Comparison of ENCODE assay signal across 1 cellular context in genomic region chr16:10616395-10616743, GRCh38.
TF ChIP-seq lines count a peak whose summit lies in the region.

No MANE protein-coding gene starts in this region.

TF ChIP-seq in IMR-90, 13 proteins besides CTCF, POLR2A, EP300 and RAD21 (continued from another document):
- TF ChIP-seq, protein P1, sequence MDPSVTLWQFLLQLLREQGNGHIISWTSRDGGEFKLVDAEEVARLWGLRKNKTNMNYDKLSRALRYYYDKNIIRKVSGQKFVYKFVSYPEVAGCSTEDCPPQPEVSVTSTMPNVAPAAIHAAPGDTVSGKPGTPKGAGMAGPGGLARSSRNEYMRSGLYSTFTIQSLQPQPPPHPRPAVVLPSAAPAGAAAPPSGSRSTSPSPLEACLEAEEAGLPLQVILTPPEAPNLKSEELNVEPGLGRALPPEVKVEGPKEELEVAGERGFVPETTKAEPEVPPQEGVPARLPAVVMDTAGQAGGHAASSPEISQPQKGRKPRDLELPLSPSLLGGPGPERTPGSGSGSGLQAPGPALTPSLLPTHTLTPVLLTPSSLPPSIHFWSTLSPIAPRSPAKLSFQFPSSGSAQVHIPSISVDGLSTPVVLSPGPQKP (IDR thresholded peaks at IDR 0.05; ENCODE audit: borderline replicate concordance, low read depth, low read length): no peak
- TF ChIP-seq CEBPB (IDR thresholded peaks at IDR 0.05; ENCODE audit: low read depth, low read length) (no peak), RCOR1 (IDR thresholded peaks at IDR 0.05; ENCODE audit: insufficient replicate concordance, low read length) (no peak), MAZ (IDR thresholded peaks at IDR 0.05; ENCODE audit: borderline replicate concordance, low read depth, low read length) (no peak), SMC3 (IDR thresholded peaks at IDR 0.05; ENCODE audit: low read depth, low read length) (no peak)
